34 cellular contexts compared by ENCODE assay signal in the genomic region with DNA sequence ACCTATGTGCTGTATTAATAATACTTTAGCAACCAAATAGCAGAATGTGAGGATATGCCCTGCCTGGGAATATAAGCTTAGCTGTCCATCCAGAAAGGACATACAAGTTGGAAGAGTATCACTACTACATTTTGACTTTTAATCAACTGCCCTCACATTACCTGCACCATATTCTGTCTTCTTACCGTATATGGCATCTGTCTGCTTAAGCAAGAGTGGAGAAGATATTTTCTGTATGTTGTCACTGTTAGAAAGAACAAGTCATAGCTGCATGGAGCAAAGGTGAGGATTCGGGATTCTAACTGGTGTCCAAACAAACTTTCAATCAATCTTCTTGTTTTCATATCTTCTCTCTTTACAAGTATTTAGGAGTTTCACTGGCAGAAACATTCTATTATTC.
"Had no signal": no experiment of that assay in that cellular context is flagged by ENCODE, and none has a peak within 500 bp of the region (broad histone marks: within the 10 kb centered on the region; RNA-seq: fewer than 3 reads in every experiment).

No MANE protein-coding gene starts in this region.

- H3K27ac Mint-ChIP-seq: activated CD4-positive, alpha-beta memory T cell treated with anti-CD3 and anti-CD28 coated beads, Interleukin-2, amount 10 ng/mL, durations not matched to agents 7 days and 5 days; activated CD4-positive, alpha-beta T cell treated with anti-CD3 and anti-CD28 coated beads for 36 hours; activated CD4-positive, alpha-beta T cell treated with anti-CD3 and anti-CD28 coated beads, Interleukin-2, amount 10 ng/mL, durations not matched to agents 7 days and 5 days; activated naive CD4-positive, alpha-beta T cell treated with anti-CD3 and anti-CD28 coated beads, Interleukin-2, amount 10 ng/mL, durations not matched to agents 7 days and 5 days; activated naive CD4-positive, alpha-beta T cell treated with anti-CD3 and anti-CD28 coated beads, Interleukin-2, amount 50 U/mL, for 72 hours; activated naive CD8-positive, alpha-beta T cell treated with anti-CD3 and anti-CD28 coated beads, Interleukin-2, amount 10 ng/mL, durations not matched to agents 7 days and 5 days; activated T-cell treated with anti-CD3 and anti-CD28 coated beads, Interleukin-2, amount 50 U/mL, for 24 hours; activated T-cell treated with anti-CD3 and anti-CD28 coated beads, Interleukin-2, amount 50 U/mL, for 72 hours; brain; T-helper 17 cell; T-helper 2 cell treated with Interferon-gamma antibody and Interleukin-4, amounts not matched to agents 5 μg/mL and 100 μg/mL, for 36 hours had no signal

- H3K4me1 ChIP-seq: ascending aorta, breast epithelium, colonic mucosa, gastroesophageal sphincter had no signal

- H3K27me3 ChIP-seq: ascending aorta, breast epithelium, cardiac muscle cell, colonic mucosa, esophagus squamous epithelium, gastroesophageal sphincter had no signal

- FAIRE-seq: endometrium, endothelial cell of umbilical vein had no signal

- H3K36me3 ChIP-seq: ascending aorta, breast epithelium, cardiac muscle cell, colonic mucosa, esophagus squamous epithelium, gastroesophageal sphincter had no signal

- H3K9me3 ChIP-seq: ascending aorta, breast epithelium, colonic mucosa, esophagus squamous epithelium, gastroesophageal sphincter had no signal

- H3K9me3 Mint-ChIP-seq: activated CD4-positive, alpha-beta memory T cell treated with anti-CD3 and anti-CD28 coated beads, Interleukin-2, amount 10 ng/mL, durations not matched to agents 7 days and 5 days had no signal

- H3K4me3 ChIP-seq: ascending aorta, breast epithelium, cardiac muscle cell, colonic mucosa, esophagus squamous epithelium, gastroesophageal sphincter had no signal

- H3K27me3 Mint-ChIP-seq: activated CD4-positive, alpha-beta memory T cell treated with anti-CD3 and anti-CD28 coated beads, Interleukin-2, amount 10 ng/mL, durations not matched to agents 7 days and 5 days; activated CD4-positive, alpha-beta T cell treated with anti-CD3 and anti-CD28 coated beads for 36 hours; activated CD4-positive, alpha-beta T cell treated with anti-CD3 and anti-CD28 coated beads, Interleukin-2, amount 10 ng/mL, durations not matched to agents 7 days and 5 days; activated naive CD4-positive, alpha-beta T cell treated with anti-CD3 and anti-CD28 coated beads, Interleukin-2, amount 10 ng/mL, durations not matched to agents 7 days and 5 days; activated naive CD8-positive, alpha-beta T cell treated with anti-CD3 and anti-CD28 coated beads, Interleukin-2, amount 10 ng/mL, durations not matched to agents 7 days and 5 days; activated T-cell treated with anti-CD3 and anti-CD28 coated beads, Interleukin-2, amount 50 U/mL, for 24 hours; T-helper 17 cell had no signal

- H3K36me3 Mint-ChIP-seq: activated naive CD4-positive, alpha-beta T cell treated with anti-CD3 and anti-CD28 coated beads, Interleukin-2, amount 10 ng/mL, durations not matched to agents 7 days and 5 days; activated naive CD4-positive, alpha-beta T cell treated with anti-CD3 and anti-CD28 coated beads, Interleukin-2, amount 50 U/mL, for 72 hours; activated naive CD8-positive, alpha-beta T cell treated with anti-CD3 and anti-CD28 coated beads, Interleukin-2, amount 10 ng/mL, durations not matched to agents 7 days and 5 days; brain had no signal

- H3K4me1 Mint-ChIP-seq: activated CD4-positive, alpha-beta memory T cell treated with anti-CD3 and anti-CD28 coated beads, Interleukin-2, amount 10 ng/mL, durations not matched to agents 7 days and 5 days; activated CD4-positive, alpha-beta T cell treated with anti-CD3 and anti-CD28 coated beads for 36 hours; activated CD4-positive, alpha-beta T cell treated with anti-CD3 and anti-CD28 coated beads, Interleukin-2, amount 10 ng/mL, durations not matched to agents 7 days and 5 days; activated naive CD4-positive, alpha-beta T cell treated with anti-CD3 and anti-CD28 coated beads, Interleukin-2, amount 10 ng/mL, durations not matched to agents 7 days and 5 days; activated naive CD8-positive, alpha-beta T cell treated with anti-CD3 and anti-CD28 coated beads, Interleukin-2, amount 10 ng/mL, durations not matched to agents 7 days and 5 days; brain; T-helper 17 cell had no signal

- H3K27ac ChIP-seq: ascending aorta, breast epithelium, cardiac muscle cell, colonic mucosa, epithelial cell of prostate, esophagus squamous epithelium, gastroesophageal sphincter had no signal

- ATAC-seq: activated CD4-positive, alpha-beta T cell treated with anti-CD3 and anti-CD28 coated beads for 36 hours; activated naive CD4-positive, alpha-beta T cell treated with anti-CD3 and anti-CD28 coated beads, Interleukin-2, amount 50 U/mL, for 72 hours; activated T-cell treated with anti-CD3 and anti-CD28 coated beads, Interleukin-2, amount 50 U/mL, for 72 hours; gastroesophageal sphincter; T-helper 17 cell had no signal

- H3K4me3 Mint-ChIP-seq: activated CD4-positive, alpha-beta memory T cell treated with anti-CD3 and anti-CD28 coated beads, Interleukin-2, amount 10 ng/mL, durations not matched to agents 7 days and 5 days; activated CD4-positive, alpha-beta T cell treated with anti-CD3 and anti-CD28 coated beads for 36 hours; activated CD4-positive, alpha-beta T cell treated with anti-CD3 and anti-CD28 coated beads, Interleukin-2, amount 10 ng/mL, durations not matched to agents 7 days and 5 days; activated naive CD4-positive, alpha-beta T cell treated with anti-CD3 and anti-CD28 coated beads, Interleukin-2, amount 10 ng/mL, durations not matched to agents 7 days and 5 days; activated naive CD8-positive, alpha-beta T cell treated with anti-CD3 and anti-CD28 coated beads, Interleukin-2, amount 10 ng/mL, durations not matched to agents 7 days and 5 days; activated T-cell treated with anti-CD3 and anti-CD28 coated beads, Interleukin-2, amount 50 U/mL, for 24 hours; activated T-cell treated with anti-CD3 and anti-CD28 coated beads, Interleukin-2, amount 50 U/mL, for 72 hours; brain; T-helper 17 cell; T-helper 2 cell treated with Interferon-gamma antibody and Interleukin-4, amounts not matched to agents 5 μg/mL and 100 μg/mL, for 36 hours had no signal

- DNase-seq: activated CD4-positive, alpha-beta memory T cell treated with anti-CD3 and anti-CD28 coated beads, Interleukin-2, amount 10 ng/mL, durations not matched to agents 7 days and 5 days; activated CD4-positive, alpha-beta T cell treated with anti-CD3 and anti-CD28 coated beads for 36 hours; activated CD4-positive, alpha-beta T cell treated with anti-CD3 and anti-CD28 coated beads, Interleukin-2, amount 10 ng/mL, durations not matched to agents 7 days and 5 days; activated CD4-positive, alpha-beta T cell treated with anti-CD3 and anti-CD28 coated beads, Interleukin-2, amount 50 U/mL, for 4 hours; activated CD4-positive, CD25-positive, alpha-beta regulatory T cell; activated CD4-positive, CD25-positive, alpha-beta regulatory T cell treated with anti-CD3 and anti-CD28 coated beads, Interleukin-2, amount 50 U/mL, for 72 hours; activated CD8-positive, alpha-beta memory T cell treated with anti-CD3 and anti-CD28 coated beads, Interleukin-2, amount 50 U/mL, for 48 hours; activated gamma-delta T cell; activated naive CD4-positive, alpha-beta T cell; activated naive CD4-positive, alpha-beta T cell treated with anti-CD3 and anti-CD28 coated beads, Interleukin-2, amount 10 ng/mL, durations not matched to agents 7 days and 5 days; activated naive CD8-positive, alpha-beta T cell treated with anti-CD3 and anti-CD28 coated beads, Interleukin-2, amount 10 ng/mL, durations not matched to agents 7 days and 5 days; activated T-cell treated with anti-CD3 and anti-CD28 coated beads for 4 hours; activated T-cell treated with anti-CD3 and anti-CD28 coated beads, Interleukin-2, amount 50 U/mL, for 24 hours; activated T-cell treated with anti-CD3 and anti-CD28 coated beads, Interleukin-2, amount 50 U/mL, for 72 hours; central memory CD4-positive, alpha-beta T cell; cerebellar nuclear complex; colonic mucosa; effector CD8-positive, alpha-beta T cell; esophagus squamous epithelium; foreskin melanocyte; head of caudate nucleus; T-helper 1 cell; T-helper 17 cell; T1000 had no signal
